Comparison of ENCODE assay signal across 8 cellular contexts in the genomic region with DNA sequence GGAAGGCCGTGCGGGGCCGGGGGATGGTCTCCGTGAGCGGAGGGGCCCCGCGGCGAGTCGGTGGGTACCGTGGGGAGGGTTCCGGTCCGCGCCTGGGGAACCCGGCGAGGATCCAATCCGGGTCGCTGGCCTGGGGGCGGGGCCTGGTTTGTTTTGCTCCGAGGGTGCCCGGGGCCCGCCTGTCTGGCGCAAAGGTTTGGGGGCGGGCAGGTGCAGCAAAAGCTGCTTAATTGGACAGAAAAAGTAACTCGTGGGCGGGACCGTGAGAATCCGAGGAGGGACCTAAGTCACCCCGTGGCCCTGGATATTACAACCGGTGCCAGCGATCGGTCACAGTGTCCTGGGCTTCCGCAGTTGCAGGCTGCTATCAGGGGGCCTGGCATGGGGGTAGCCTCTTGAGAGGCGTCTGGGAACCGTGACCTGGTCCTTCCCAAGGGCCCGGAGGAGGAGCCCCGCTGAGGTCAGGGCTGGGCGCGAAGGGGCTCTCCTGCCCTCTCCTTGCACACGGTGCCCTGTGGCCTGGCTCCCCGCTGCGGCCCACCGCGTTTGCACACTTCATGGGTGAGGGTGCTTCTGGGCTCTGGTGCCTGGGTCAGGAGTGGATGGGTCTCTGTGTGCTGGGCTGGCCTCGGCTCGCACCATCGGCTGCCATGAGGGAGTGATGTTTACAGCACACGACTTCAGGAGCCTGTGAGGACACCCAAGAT. TPM values are rescaled to one million over a fixed set of nuclear protein-coding genes. Genes with fewer than 3 reads are reported as not detected.
DNase-seq lines count a peak whose midpoint lies in the region; ATAC-seq and TF ChIP-seq lines count a peak whose summit lies in the region.

No MANE protein-coding gene starts in this region.

- ATAC-seq in GM19025 (IDR thresholded peaks at IDR 0.05; ENCODE audit: low read depth, unreplicated experiment): peak; percentile 52
- peak; percentile 58 for ATAC-seq in HG03196 (IDR thresholded peaks at IDR 0.05; ENCODE audit: unreplicated experiment)
- ATAC-seq in lung (ENCODE audit: insufficient read depth, low FRiP score): peak; percentile 50

- WGBS in lung, 2 donors: 2 to 5% methylated on average over 38 to 47 of the region's 47 CpGs

- peak overlapping the region in 57 of 59 donors; percentile 28 to 93 (median 84) for H3K27ac ChIP-seq in dorsolateral prefrontal cortex
- peak overlapping the region; percentile 94 to 95 for H3K27ac ChIP-seq in lung (ENCODE audit: low read depth in 1 of 2, low read length in 1 of 2)

- intact Hi-C loops in dorsolateral prefrontal cortex (cut with DNase I): loop anchor here in 1 of 2 donors (1.0 kb wide), 1 partner anchor 10 kb away; no protein-coding TSS in a partner anchor

- peaks cover 0 to 37% of the 10 kb centered on the region in 2 donors for H3K36me3 ChIP-seq in lung (ENCODE audit: control insufficient read depth in 2 of 2, insufficient read depth in 2 of 2, low read length in 2 of 2)

- peak overlapping the region; percentile 37 to 98 (median 85) for H3K4me3 ChIP-seq in dorsolateral prefrontal cortex
- H3K4me3 ChIP-seq in lung: peak overlapping the region; percentile 85

- H3K27me3 ChIP-seq in dorsolateral prefrontal cortex (no peaks in the 10 kb centered on the region), lung (ENCODE audit: control insufficient read depth, insufficient read depth) (no peaks in the 10 kb centered on the region)

- H3K4me1 ChIP-seq in lung (ENCODE audit: control insufficient read depth in 2 of 2, insufficient read depth in 2 of 2, low read length in 2 of 2): peaks cover 4 to 25% of the 10 kb centered on the region in 2 donors

- DNase-seq in AG08396 (ENCODE audit: low spot score) (peak; percentile 80), NCI-H748 (lab: John Stamatoyannopoulos, UW; ENCODE audit: unreplicated experiment) (peak; percentile 93), dorsolateral prefrontal cortex (peak in 7 of 10 donors; percentile 55 to 81 (median 73)), lung (ENCODE audit: low spot score) (peak; percentile 93)
- DNase-seq in activated CD4-positive, alpha-beta T cell treated with anti-CD3 and anti-CD28 coated beads, Interleukin-2, amount 50 U/mL, for 48 hours: peak; percentile 93 to 94
- DNase-seq in stimulated activated CD4-positive, alpha-beta T cell treated with anti-CD3 and anti-CD28 coated beads, TNF-alpha, amount 100 ng/mL, for 24 hours (ENCODE audit: low read depth in 3 of 3): peak; percentile 86 to 94 (median 88)

- H3K9me3 ChIP-seq in lung (ENCODE audit: control insufficient read depth in 2 of 2, insufficient read depth in 1 of 2, low read length in 1 of 2): peaks cover 0 to 3% of the 10 kb centered on the region in 2 donors

- TF ChIP-seq CTCF in dorsolateral prefrontal cortex (IDR thresholded peaks at IDR 0.05 in 54 of 56, conservative IDR thresholded peaks at IDR 0.05 in 2 of 56; ENCODE audit: low read depth in 1 of 56, partially characterized antibody in 56 of 56) (no peak), lung (IDR thresholded peaks at IDR 0.05; ENCODE audit: control extremely low read depth, extremely low read depth) (no peak)

RNA-seq across cellular contexts. Expression of a gene that starts 1.4 kb away (rescaled TPM):
- total RNA-seq in dorsolateral prefrontal cortex: 100 to 1,000 TPM in 4 of 120 experiments, 10 to 100 TPM in 116; 45.8 to 113 (median 69.3) TPM
- total RNA-seq in lung: 100 to 1,000 TPM in 1 of 2 donors, 10 to 100 TPM in 1; 65.1 to 160 TPM
- polyA plus RNA-seq in lung: 10 to 100 TPM; 76.1 to 92.4 TPM

RNA-seq across cellular contexts. Expression of a gene that starts 7.6 kb away (rescaled TPM):
- 1 to 10 TPM in 114 of 120 experiments, under 1 TPM in 6; 0.59 to 7.9 (median 2.4) TPM for total RNA-seq in dorsolateral prefrontal cortex
- 10 to 100 TPM; 17.9 to 45.1 TPM for total RNA-seq in lung
- polyA plus RNA-seq in lung: 10 to 100 TPM; 19.1 to 44.4 TPM

RNA-seq across cellular contexts. Expression of a gene that starts 10.3 kb away (rescaled TPM):
- total RNA-seq in dorsolateral prefrontal cortex (100 to 1,000 TPM; 332 to 619 (median 470) TPM), lung (1,000 to 10,000 TPM in 1 of 2 donors, 100 to 1,000 TPM in 1; 441 to 1,892 TPM)
- polyA plus RNA-seq in lung: 1,000 to 10,000 TPM; 1,133 to 2,648 TPM

RNA-seq across cellular contexts. Expression of a gene that starts 12.7 kb away (rescaled TPM):
- total RNA-seq in dorsolateral prefrontal cortex: 100 to 1,000 TPM in 1 of 120 experiments, 10 to 100 TPM in 119; 20.0 to 110 (median 44.8) TPM
- 100 to 1,000 TPM; 182 to 486 TPM for total RNA-seq in lung
- polyA plus RNA-seq in lung: 100 to 1,000 TPM; 313 to 556 TPM

RNA-seq across cellular contexts. Expression of a gene that starts 15.1 kb away (rescaled TPM):
- total RNA-seq in dorsolateral prefrontal cortex (10 to 100 TPM; 15.0 to 65.5 (median 27.2) TPM), lung (10 to 100 TPM in 1 of 2 donors, 1 to 10 TPM in 1; 8.7 to 15.3 TPM)
- polyA plus RNA-seq in lung: 10 to 100 TPM in 1 of 2 donors, 1 to 10 TPM in 1; 8.5 to 16.9 TPM

Comparison
In these comparisons a context has a peak if more than half of its experiments do, and no peak if none do; other contexts are left out.
1. Peak in every context shown above with its lines: DNase-seq, ATAC-seq, H3K4me3 ChIP-seq and H3K27ac ChIP-seq.